In genomic region chr20:63538204-63539091, GRCh38 we compare ENCODE assay signal across 6 cellular contexts.
DNase-seq lines count a peak whose midpoint lies in the region; FAIRE-seq lines count a peak whose summit lies in the region.

No MANE protein-coding gene starts in this region.

- DNase-seq in EL (peak; percentile 62), NCI-H69 (lab: John Stamatoyannopoulos, UW) (peak; percentile 82), epithelial cell of prostate (ENCODE audit: low read depth, low spot score) (no peak), stromal cell of bone marrow (ENCODE audit: low read depth) (peak; percentile 6), GM19239 (ENCODE audit: insufficient read length, low spot score) (no peak)
- DNase-seq in activated CD4-positive, CD25-positive, alpha-beta regulatory T cell treated with anti-CD3 and anti-CD28 coated beads, Interleukin-2, amount 50 U/mL, for 72 hours = no peak

- H3K27ac ChIP-seq in epithelial cell of prostate = peak overlapping the region; percentile 82

- no peak for FAIRE-seq in GM19239 (lab: Jason Lieb, UNC)

Comparison
In these comparisons a context has a peak if more than half of its experiments do, and no peak if none do; other contexts are left out.
1. DNase-seq: peak in EL (single experiment), NCI-H69 (single experiment) and stromal cell of bone marrow (single experiment); none in epithelial cell of prostate (single experiment), GM19239 (single experiment) and activated CD4-positive, CD25-positive, alpha-beta regulatory T cell treated with anti-CD3 and anti-CD28 coated beads, Interleukin-2, amount 50 U/mL, for 72 hours (single experiment).